25 cellular contexts compared by ENCODE assay signal in genomic region chr10:44506386-44506785, GRCh38.
"Had no signal": no experiment of that assay in that cellular context is flagged by ENCODE, and none has a peak within 500 bp of the region (broad histone marks: within the 10 kb centered on the region; RNA-seq: fewer than 3 reads in every experiment).

No MANE protein-coding gene starts in this region.

- H3K4me3 ChIP-seq: esophagus squamous epithelium, heart right ventricle, lower lobe of right lung, psoas muscle, thoracic aorta, tibial nerve, upper lobe of left lung, uterus had no signal

- DNase-seq: effector CD8-positive, alpha-beta T cell; erythroblast; esophagus squamous epithelium; foreskin melanocyte; glutamatergic neuron; heart right ventricle; hippocampal formation; left ventricle myocardium superior; lower lobe of right lung; naive thymus-derived CD8-positive, alpha-beta T cell; nephron progenitor cell; nucleus accumbens; psoas muscle; right cardiac atrium; small intestine; stimulated activated CD4-positive, alpha-beta T cell treated with anti-CD3 and anti-CD28 coated beads, Interleukin-15, amount 100 ng/mL, for 24 hours; stimulated activated CD4-positive, alpha-beta T cell treated with anti-CD3 and anti-CD28 coated beads, Interleukin-2, amount 100 ng/mL, for 48 hours; stimulated activated naive B cell treated with anti-CD40 and anti-IgM and Interleukin-4, amounts not matched to agents 10 μg/mL and 1 μg/mL and 100 μg/mL, for 72 hours; upper lobe of left lung; uterus had no signal

- ATAC-seq: heart right ventricle; left ventricle myocardium superior; lower lobe of right lung; naive thymus-derived CD8-positive, alpha-beta T cell; psoas muscle; right cardiac atrium; stimulated activated naive B cell treated with anti-CD40 and anti-IgM and Interleukin-4, amounts not matched to agents 10 μg/mL and 1 μg/mL and 100 μg/mL, for 72 hours had no signal

- H3K27me3 ChIP-seq: esophagus squamous epithelium, tibial nerve, upper lobe of left lung, uterus had no signal

- H3K36me3 ChIP-seq: esophagus squamous epithelium, heart right ventricle, lower lobe of right lung, thoracic aorta, tibial nerve, upper lobe of left lung, uterus had no signal

- FAIRE-seq: endometrium, keratinocyte, small intestine had no signal

- H3K4me1 Mint-ChIP-seq: naive thymus-derived CD8-positive, alpha-beta T cell; stimulated activated naive B cell treated with anti-CD40 and anti-IgM and Interleukin-4, amounts not matched to agents 10 μg/mL and 1 μg/mL and 100 μg/mL, for 72 hours had no signal

- H3K9me3 ChIP-seq: esophagus squamous epithelium, lower lobe of right lung, psoas muscle, thoracic aorta, tibial nerve, upper lobe of left lung, uterus had no signal

- H3K27ac ChIP-seq: esophagus squamous epithelium, heart right ventricle, lower lobe of right lung, psoas muscle, thoracic aorta, tibial nerve, upper lobe of left lung, uterus had no signal

- H3K4me3 Mint-ChIP-seq: naive thymus-derived CD8-positive, alpha-beta T cell; nephron progenitor cell; stimulated activated naive B cell treated with anti-CD40 and anti-IgM and Interleukin-4, amounts not matched to agents 10 μg/mL and 1 μg/mL and 100 μg/mL, for 72 hours; stimulated activated naive CD8-positive, alpha-beta T cell treated with anti-CD3 and anti-CD28 coated beads, Interleukin-15, Interleukin-2, amounts not matched to agents 100 ng/mL and 50 ng/mL, for 24 hours had no signal

- H3K27ac Mint-ChIP-seq: naive thymus-derived CD8-positive, alpha-beta T cell; nephron progenitor cell; stimulated activated naive B cell treated with anti-CD40 and anti-IgM and Interleukin-4, amounts not matched to agents 10 μg/mL and 1 μg/mL and 100 μg/mL, for 72 hours; stimulated activated naive CD8-positive, alpha-beta T cell treated with anti-CD3 and anti-CD28 coated beads, Interleukin-15, Interleukin-2, amounts not matched to agents 100 ng/mL and 50 ng/mL, for 24 hours had no signal

- H3K27me3 Mint-ChIP-seq: stimulated activated naive B cell treated with anti-CD40 and anti-IgM and Interleukin-4, amounts not matched to agents 10 μg/mL and 1 μg/mL and 100 μg/mL, for 72 hours had no signal

- H3K4me1 ChIP-seq: esophagus squamous epithelium, heart right ventricle, lower lobe of right lung, psoas muscle, tibial nerve, upper lobe of left lung, uterus had no signal

- H3K36me3 Mint-ChIP-seq: naive thymus-derived CD8-positive, alpha-beta T cell; stimulated activated naive B cell treated with anti-CD40 and anti-IgM and Interleukin-4, amounts not matched to agents 10 μg/mL and 1 μg/mL and 100 μg/mL, for 72 hours had no signal
